In the genomic region with DNA sequence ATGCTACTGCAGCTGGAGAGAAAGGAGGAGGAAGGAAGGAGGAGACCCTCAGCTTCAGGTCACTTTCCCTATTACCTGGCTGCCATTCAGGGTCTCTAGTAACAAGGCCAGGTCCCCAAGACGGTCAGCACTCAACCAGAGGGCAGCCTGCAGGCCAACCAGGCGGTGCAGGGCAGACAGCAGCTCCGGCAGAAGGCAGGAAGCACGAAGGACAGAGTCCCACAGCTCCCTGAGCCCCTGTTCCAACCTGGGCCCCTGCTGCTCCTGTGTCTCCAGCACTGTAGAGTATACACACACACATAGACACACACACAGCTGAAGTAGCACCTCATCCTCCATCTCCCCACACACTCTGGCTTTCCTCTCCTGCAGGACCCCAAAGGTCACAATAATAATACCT, we compare ENCODE assay signal across 9 cellular contexts. TPM values are rescaled to one million over a fixed set of nuclear protein-coding genes. Genes with fewer than 3 reads are reported as not detected.
DNase-seq lines count a peak whose midpoint lies in the region; ATAC-seq and TF ChIP-seq lines count a peak whose summit lies in the region.
"Had no signal": no experiment of that assay in that cellular context is flagged by ENCODE, and none has a peak within 500 bp of the region (broad histone marks: within the 10 kb centered on the region; RNA-seq: fewer than 3 reads in every experiment).

No MANE protein-coding gene starts in this region.

- H3K36me3 Mint-ChIP-seq in activated CD8-positive, alpha-beta memory T cell treated with anti-CD3 and anti-CD28 coated beads, Interleukin-2, amount 10 ng/mL, durations not matched to agents 7 days and 5 days, result peaks cover 27% of the 10 kb centered on the region

- peak overlapping the region; percentile 97 for H3K27ac Mint-ChIP-seq in activated CD8-positive, alpha-beta memory T cell treated with anti-CD3 and anti-CD28 coated beads, Interleukin-2, amount 10 ng/mL, durations not matched to agents 7 days and 5 days

- H3K36me3 ChIP-seq in RWPE2 (ENCODE audit: low read depth), result peaks cover 41% of the 10 kb centered on the region
- peaks cover 2 to 8% (median 5%) of the 10 kb centered on the region in 3 donors for H3K36me3 ChIP-seq in skeletal muscle tissue (ENCODE audit: control insufficient read depth in 3 of 3, insufficient read depth in 3 of 3, low read length in 3 of 3)

- no peaks in the 10 kb centered on the region for H3K27me3 Mint-ChIP-seq in activated CD8-positive, alpha-beta memory T cell treated with anti-CD3 and anti-CD28 coated beads, Interleukin-2, amount 10 ng/mL, durations not matched to agents 7 days and 5 days

- no peaks in the 10 kb centered on the region for H3K9me3 ChIP-seq in RWPE2 (ENCODE audit: severe bottlenecking)
- no peaks in the 10 kb centered on the region for H3K9me3 ChIP-seq in skeletal muscle tissue (ENCODE audit: control insufficient read depth in 3 of 3, low read length in 3 of 3)

- H3K4me1 ChIP-seq in RWPE2 (ENCODE audit: insufficient read depth, poor library complexity, severe bottlenecking) (peaks cover under 1% of the 10 kb centered on the region), skeletal muscle tissue (ENCODE audit: control insufficient read depth in 3 of 3, insufficient read depth in 3 of 3, low read length in 3 of 3) (peaks cover 19 to 25% (median 19%) of the 10 kb centered on the region in 3 donors)

- H3K27me3 ChIP-seq in RWPE2 (ENCODE audit: insufficient read depth, poor library complexity, severe bottlenecking), result no peaks in the 10 kb centered on the region
- H3K27me3 ChIP-seq in skeletal muscle tissue (ENCODE audit: control insufficient read depth in 3 of 3, insufficient read depth in 3 of 3, low read length in 3 of 3), result no peaks in the 10 kb centered on the region

- TF ChIP-seq CTCF in RWPE2 (IDR thresholded peaks at IDR 0.05; ENCODE audit: poor library complexity, severe bottlenecking) (no peak), epithelial cell of proximal tubule (conservative IDR thresholded peaks at IDR 0.05; ENCODE audit: low read depth, low read length) (no peak)

- H3K4me1 Mint-ChIP-seq in activated CD8-positive, alpha-beta memory T cell treated with anti-CD3 and anti-CD28 coated beads, Interleukin-2, amount 10 ng/mL, durations not matched to agents 7 days and 5 days, result peaks cover 52% of the 10 kb centered on the region

- no peaks in the 10 kb centered on the region for H3K9me3 Mint-ChIP-seq in activated CD8-positive, alpha-beta memory T cell treated with anti-CD3 and anti-CD28 coated beads, Interleukin-2, amount 10 ng/mL, durations not matched to agents 7 days and 5 days (ENCODE audit: low read depth)

- H3K9ac ChIP-seq in skeletal muscle tissue (ENCODE audit: low read depth in 1 of 3, low read length in 3 of 3), result peak overlapping the region in 2 of 3 donors; percentile 81 to 87

- CTCF ChIA-PET in activated CD8-positive, alpha-beta memory T cell treated with anti-CD3 and anti-CD28 coated beads, Interleukin-2, amount 10 ng/mL, durations not matched to agents 7 days and 5 days (lab: Charles Lee), result interaction anchor here (5.3 to 5.9 kb wide), 2 partner anchors 19 to 25 kb away, joined by 30 to 69 read pairs; a partner anchor contains a TSS

- peak overlapping the region; percentile 92 for H3K4me3 Mint-ChIP-seq in activated CD8-positive, alpha-beta memory T cell treated with anti-CD3 and anti-CD28 coated beads, Interleukin-2, amount 10 ng/mL, durations not matched to agents 7 days and 5 days

- H3K27ac ChIP-seq in RWPE2 (ENCODE audit: poor library complexity, severe bottlenecking), result no peak overlapping the region
- no peak overlapping the region for H3K27ac ChIP-seq in skeletal muscle tissue (ENCODE audit: low read depth, low read length)

- DNase-seq in activated CD8-positive, alpha-beta memory T cell treated with anti-CD3 and anti-CD28 coated beads, Interleukin-2, amount 10 ng/mL, durations not matched to agents 7 days and 5 days, result no peak
- no peak for DNase-seq in activated CD8-positive, alpha-beta memory T cell treated with anti-CD3 and anti-CD28 coated beads, Interleukin-2, amount 50 U/mL, for 48 hours
- DNase-seq in RWPE2 (ENCODE audit: low spot score) (no peak), epithelial cell of proximal tubule (ENCODE audit: low read depth) (no peak), NCI-H187 (lab: John Stamatoyannopoulos, UW) (no peak)
- DNase-seq: C1 segment of cervical spinal cord had no signal

- no peak for ATAC-seq in activated CD8-positive, alpha-beta memory T cell treated with anti-CD3 and anti-CD28 coated beads, Interleukin-2, amount 10 ng/mL, durations not matched to agents 7 days and 5 days
- no peak for ATAC-seq in RWPE2 (ENCODE audit: low read depth)
- ATAC-seq in GM19328 (IDR thresholded peaks at IDR 0.05; ENCODE audit: unreplicated experiment), result no peak
- no peak for ATAC-seq in HG03432 (IDR thresholded peaks at IDR 0.05; ENCODE audit: unreplicated experiment)

- H3K4me3 ChIP-seq in RWPE2 (ENCODE audit: severe bottlenecking), result peak overlapping the region; percentile 86
- peak overlapping the region; percentile 81 for H3K4me3 ChIP-seq in epithelial cell of proximal tubule (ENCODE audit: low read depth, low read length)
- no peak overlapping the region for H3K4me3 ChIP-seq in skeletal muscle tissue (ENCODE audit: low read length in 3 of 3)

RNA-seq across cellular contexts. Expression of a gene that starts 1.7 kb away (rescaled TPM):
- 100 to 1,000 TPM; 121 to 141 TPM for total RNA-seq in activated CD8-positive, alpha-beta memory T cell treated with anti-CD3 and anti-CD28 coated beads, Interleukin-2, amount 10 ng/mL, durations not matched to agents 7 days and 5 days
- total RNA-seq in epithelial cell of proximal tubule, result 47.3 and 60.3 TPM in 2 replicates
- 14.6 TPM for total RNA-seq in skeletal muscle tissue

RNA-seq across cellular contexts. Expression of a gene that starts 5.6 kb away (rescaled TPM):
- total RNA-seq in activated CD8-positive, alpha-beta memory T cell treated with anti-CD3 and anti-CD28 coated beads, Interleukin-2, amount 10 ng/mL, durations not matched to agents 7 days and 5 days, result 100 to 1,000 TPM; 222 to 298 TPM
- 244 and 371 TPM in 2 replicates for total RNA-seq in epithelial cell of proximal tubule
- 212 TPM for total RNA-seq in skeletal muscle tissue

RNA-seq across cellular contexts. Expression of a gene that starts 18.3 kb away (rescaled TPM):
- 10 to 100 TPM; 28.5 to 31.6 TPM for total RNA-seq in activated CD8-positive, alpha-beta memory T cell treated with anti-CD3 and anti-CD28 coated beads, Interleukin-2, amount 10 ng/mL, durations not matched to agents 7 days and 5 days
- total RNA-seq in epithelial cell of proximal tubule (18.6 and 27.8 TPM in 2 replicates), skeletal muscle tissue (6.3 TPM)

RNA-seq across cellular contexts. Expression of a gene that starts 24.9 kb away (rescaled TPM):
- 100 to 1,000 TPM; 145 to 169 TPM for total RNA-seq in activated CD8-positive, alpha-beta memory T cell treated with anti-CD3 and anti-CD28 coated beads, Interleukin-2, amount 10 ng/mL, durations not matched to agents 7 days and 5 days
- total RNA-seq in epithelial cell of proximal tubule (201 and 268 TPM in 2 replicates), skeletal muscle tissue (93.9 TPM)

RNA-seq across cellular contexts. Expression of a gene that starts 37.6 kb away (rescaled TPM):
- total RNA-seq in activated CD8-positive, alpha-beta memory T cell treated with anti-CD3 and anti-CD28 coated beads, Interleukin-2, amount 10 ng/mL, durations not matched to agents 7 days and 5 days, result 10 to 100 TPM; 15.9 to 17.1 TPM
- 14.0 and 27.7 TPM in 2 replicates for total RNA-seq in epithelial cell of proximal tubule
- total RNA-seq in skeletal muscle tissue, result 4.7 TPM

Comparison
In these comparisons a context has a peak if more than half of its experiments do, and no peak if none do; other contexts are left out.
1. H3K4me3 ChIP-seq: peak in RWPE2 (single experiment) and epithelial cell of proximal tubule (single experiment); none in skeletal muscle tissue (0 of 3).